8 cellular contexts compared by ENCODE assay signal in genomic region chr10:12195281-12195602, GRCh38. TPM values are rescaled to one million over a fixed set of nuclear protein-coding genes. Genes with fewer than 3 reads are reported as not detected.
A peak's percentile ranks its signal among the peaks of the same experiment; 100 is the strongest.
DNase-seq lines count a peak whose midpoint lies in the region; ATAC-seq and TF ChIP-seq lines count a peak whose summit lies in the region.

No MANE protein-coding gene starts in this region.

- H2BK15ac ChIP-seq in mesendoderm (replicated peaks; ENCODE audit: low read depth), result no peak overlapping the region

- H3K4me3 ChIP-seq in body of pancreas (peak overlapping the region; percentile 52 to 93), mesendoderm (ENCODE audit: low read length) (peak overlapping the region; percentile 99)

- H4K8ac ChIP-seq in mesendoderm (ENCODE audit: low read depth, low read length), result no peak overlapping the region

- DNase-seq in activated CD4-positive, alpha-beta T cell treated with anti-CD3 and anti-CD28 coated beads, Interleukin-2, amount 10 ng/mL, durations not matched to agents 7 days and 5 days, result no peak
- no peak for DNase-seq in activated CD4-positive, alpha-beta T cell treated with anti-CD3 and anti-CD28 coated beads, Interleukin-2, amount 50 U/mL, for 48 hours
- DNase-seq in body of pancreas (no peak), mesendoderm (no peak), G401 (ENCODE audit: low spot score) (no peak), NCI-H1436 treated with DMSO at 0.1 percent for 48 hours (lab: John Stamatoyannopoulos, UW) (no peak)
- no peak for DNase-seq in activated CD4-positive, CD25-positive, alpha-beta regulatory T cell (lab: John Stamatoyannopoulos, UW)

- POLR2A ChIA-PET in activated CD4-positive, alpha-beta T cell treated with anti-CD3 and anti-CD28 coated beads, Interleukin-2, amount 10 ng/mL, durations not matched to agents 7 days and 5 days (lab: Charles Lee), result interaction anchor here (0.6 kb wide), 1 partner anchor 9 kb away, joined by 13 read pairs; no protein-coding TSS in a partner anchor

- H3K4me1 Mint-ChIP-seq in activated CD4-positive, alpha-beta T cell treated with anti-CD3 and anti-CD28 coated beads, Interleukin-2, amount 10 ng/mL, durations not matched to agents 7 days and 5 days, result peaks cover 63% of the 10 kb centered on the region

- H2BK120ac ChIP-seq in mesendoderm (ENCODE audit: low read depth, low read length), result no peak overlapping the region

- H3K79me2 ChIP-seq in mesendoderm (ENCODE audit: control insufficient read depth, insufficient read depth, low read length), result peaks cover 60% of the 10 kb centered on the region

- peak overlapping the region; percentile 94 for H3K4me2 ChIP-seq in mesendoderm (ENCODE audit: low read length)

- peaks cover 45% of the 10 kb centered on the region for H3K36me3 Mint-ChIP-seq in activated CD4-positive, alpha-beta T cell treated with anti-CD3 and anti-CD28 coated beads, Interleukin-2, amount 10 ng/mL, durations not matched to agents 7 days and 5 days (ENCODE audit: low read depth)

- peaks cover 18% of the 10 kb centered on the region for H3K79me1 ChIP-seq in mesendoderm (ENCODE audit: low read length)

- in situ Hi-C loops in G401 (cut with HindIII; ENCODE audit: low sequenced_read_pairs), result no loop called here

- no peaks in the 10 kb centered on the region for H3K36me3 ChIP-seq in body of pancreas (replicated peaks in 1 of 2; ENCODE audit: insufficient read depth in 1 of 2, low read depth in 2 of 2)
- peaks cover 1% of the 10 kb centered on the region for H3K36me3 ChIP-seq in mesendoderm (ENCODE audit: control insufficient read depth, insufficient read depth, low read length)

- H3K4me1 ChIP-seq in body of pancreas (peaks cover 22% of the 10 kb centered on the region), mesendoderm (ENCODE audit: control insufficient read depth, low read depth, low read length) (no peaks in the 10 kb centered on the region)

- peak overlapping the region; percentile 10 for H2AK5ac ChIP-seq in mesendoderm (ENCODE audit: low read length)

- no peaks in the 10 kb centered on the region for H3K9me3 Mint-ChIP-seq in activated CD4-positive, alpha-beta T cell treated with anti-CD3 and anti-CD28 coated beads, Interleukin-2, amount 10 ng/mL, durations not matched to agents 7 days and 5 days

- peak overlapping the region; percentile 68 to 92 (median 81) for H3K27ac ChIP-seq in body of pancreas
- H3K27ac ChIP-seq in mesendoderm (ENCODE audit: low read depth, low read length), result peak overlapping the region; percentile 43

- peak overlapping the region; percentile 95 for H3K9ac ChIP-seq in mesendoderm (ENCODE audit: low read length)

- no peak overlapping the region for H3K4ac ChIP-seq in mesendoderm (ENCODE audit: low read depth, low read length)

- peak overlapping the region; percentile 95 for H3K27ac Mint-ChIP-seq in activated CD4-positive, alpha-beta T cell treated with anti-CD3 and anti-CD28 coated beads, Interleukin-2, amount 10 ng/mL, durations not matched to agents 7 days and 5 days

- no peak for TF ChIP-seq POLR2A in body of pancreas (IDR thresholded peaks at IDR 0.05)

- H3K27me3 Mint-ChIP-seq in activated CD4-positive, alpha-beta T cell treated with anti-CD3 and anti-CD28 coated beads, Interleukin-2, amount 10 ng/mL, durations not matched to agents 7 days and 5 days, result no peaks in the 10 kb centered on the region

- no peak overlapping the region for H2BK5ac ChIP-seq in mesendoderm (ENCODE audit: low read length)

- H3K27me3 ChIP-seq in body of pancreas (no peaks in the 10 kb centered on the region), mesendoderm (ENCODE audit: insufficient read depth, low read length, poor library complexity) (no peaks in the 10 kb centered on the region)

- intact Hi-C loops in body of pancreas (cut with DNase I), result no loop called here

- no peak for TF ChIP-seq CTCF in body of pancreas (IDR thresholded peaks at IDR 0.05)

- peak overlapping the region; percentile 97 for H3K56ac ChIP-seq in mesendoderm (ENCODE audit: low read length)

- WGBS in body of pancreas, 2 donors, result 0 to 1% methylated on average over 12 of the region's 12 CpGs
- WGBS in mesendoderm (ENCODE audit: extremely low coverage, insufficient coverage, low lambda C conversion rate), result no CpG with 5 or more reads among the region's 12 CpGs

- no peak overlapping the region for H4K5ac ChIP-seq in mesendoderm (ENCODE audit: low read length)

- H3K4me3 Mint-ChIP-seq in activated CD4-positive, alpha-beta T cell treated with anti-CD3 and anti-CD28 coated beads, Interleukin-2, amount 10 ng/mL, durations not matched to agents 7 days and 5 days, result peak overlapping the region; percentile 92

- H3K9me3 ChIP-seq in body of pancreas, result no peaks in the 10 kb centered on the region

- ATAC-seq in HG03432 (IDR thresholded peaks at IDR 0.05; ENCODE audit: unreplicated experiment) (peak; percentile 12), body of pancreas (no peak)

- CTCF ChIA-PET in activated CD4-positive, alpha-beta T cell treated with anti-CD3 and anti-CD28 coated beads, Interleukin-2, amount 10 ng/mL, durations not matched to agents 7 days and 5 days (lab: Charles Lee), result interaction anchor here (0.8 to 1.8 kb wide), 7 partner anchors 9 to 56 kb away, joined by 3 to 8 read pairs (median 4); no protein-coding TSS in a partner anchor

- H3K23ac ChIP-seq in mesendoderm (ENCODE audit: low read length), result no peak overlapping the region

- no peak overlapping the region for H3K18ac ChIP-seq in mesendoderm (ENCODE audit: low read length)

RNA-seq across cellular contexts. Expression of gene NUDT5, which starts 0.4 kb away (rescaled TPM):
- total RNA-seq in activated CD4-positive, alpha-beta T cell treated with anti-CD3 and anti-CD28 coated beads, Interleukin-2, amount 10 ng/mL, durations not matched to agents 7 days and 5 days, result 10 to 100 TPM; 90.1 to 97.9 TPM
- total RNA-seq in body of pancreas, result 10 to 100 TPM; 20.8 to 33.6 TPM
- polyA plus RNA-seq in mesendoderm (2013, experiment 1 of 2), result 96.2 TPM
- polyA plus RNA-seq in mesendoderm (2013, experiment 2 of 2), result 102 TPM
- total RNA-seq in G401 (2014; rRNA removed; shearing (Covaris generic)), result 151 and 255 TPM in 2 replicates

RNA-seq across cellular contexts. Expression of gene CDC123, which starts 0.7 kb away (rescaled TPM):
- total RNA-seq in activated CD4-positive, alpha-beta T cell treated with anti-CD3 and anti-CD28 coated beads, Interleukin-2, amount 10 ng/mL, durations not matched to agents 7 days and 5 days, result 100 to 1,000 TPM in 1 of 2 experiments, 10 to 100 TPM in 1; 85.4 to 105 TPM
- total RNA-seq in body of pancreas, result 10 to 100 TPM; 28.3 to 38.2 TPM
- 256 TPM for polyA plus RNA-seq in mesendoderm (2013, experiment 1 of 2)
- polyA plus RNA-seq in mesendoderm (2013, experiment 2 of 2), result 264 TPM
- 237 and 262 TPM in 2 replicates for total RNA-seq in G401 (2014; rRNA removed; shearing (Covaris generic))
